Comparison of ENCODE assay signal across 8 cellular contexts in genomic region chr10:77251297-77252013, GRCh38.
DNase-seq lines count a peak whose midpoint lies in the region; ATAC-seq and TF ChIP-seq lines count a peak whose summit lies in the region.

No MANE protein-coding gene starts in this region.

- DNase-seq in AG08396 (ENCODE audit: low spot score) = peak; percentile 63
- DNase-seq in PC-3 = peak; percentile 92
- DNase-seq in fibroblast of lung (ENCODE audit: low read depth in 2 of 2) = peak; percentile 33 to 64
- peak; percentile 33 for DNase-seq in stimulated activated naive CD8-positive, alpha-beta T cell treated with anti-CD3 and anti-CD28 coated beads, Interleukin-15, Interleukin-2, amounts not matched to agents 100 U/mL and 50 U/mL, for 24 hours
- DNase-seq in suprapubic skin (ENCODE audit: low spot score in 2 of 2) = no peak
- DNase-seq in middle frontal gyrus (ENCODE audit: extremely low spot score, low spot score) = no peak

- intact Hi-C loops in PC-3 (cut with micrococcal nuclease) = loop anchor here (1.0 to 5.0 kb wide), 5 partner anchors 77 to 461 kb away; no protein-coding TSS in a partner anchor

- peak; percentile 72 for ATAC-seq in PC-3
- no peak for ATAC-seq in stimulated activated naive CD8-positive, alpha-beta T cell treated with anti-CD3 and anti-CD28 coated beads, Interleukin-15, Interleukin-2, amounts not matched to agents 100 U/mL and 50 U/mL, for 24 hours
- no peak for ATAC-seq in activated T-helper 17 cell treated with anti-CD3 and anti-CD28 coated beads, Interleukin-2, amount 50 U/mL, for 72 hours (replicated peaks)

- H3K9me2 ChIP-seq in PC-3 (replicated peaks; ENCODE audit: low read length) = no peaks in the 10 kb centered on the region

- TF ChIP-seq EP300 in suprapubic skin (IDR thresholded peaks at IDR 0.05) = no peak

- H3K27ac Mint-ChIP-seq in activated T-helper 17 cell treated with anti-CD3 and anti-CD28 coated beads, Interleukin-2, amount 50 U/mL, for 72 hours = no peak overlapping the region

- H3K4me3 Mint-ChIP-seq in activated T-helper 17 cell treated with anti-CD3 and anti-CD28 coated beads, Interleukin-2, amount 50 U/mL, for 72 hours = no peak overlapping the region

- no peaks in the 10 kb centered on the region for H3K4me1 Mint-ChIP-seq in activated T-helper 17 cell treated with anti-CD3 and anti-CD28 coated beads, Interleukin-2, amount 50 U/mL, for 72 hours

- H3K4me1 ChIP-seq in PC-3 (ENCODE audit: insufficient read depth, low read length) (peaks cover 20% of the 10 kb centered on the region), fibroblast of lung (ENCODE audit: control insufficient read depth, extremely low read depth, insufficient read depth, low read length) (peaks cover under 1% of the 10 kb centered on the region), suprapubic skin (peaks cover 5% of the 10 kb centered on the region)

- no TSS peak for BruUV-seq in PC-3 (replicated peaks; lab: Mats Ljungman, UMichigan)

- H3F3A ChIP-seq in PC-3 (ENCODE audit: low read length, unreplicated experiment) = no peaks in the 10 kb centered on the region

- H3K9me3 ChIP-seq in PC-3 (ENCODE audit: low read length) (no peaks in the 10 kb centered on the region), fibroblast of lung (ENCODE audit: control insufficient read depth, insufficient read depth, low read depth, low read length) (no peaks in the 10 kb centered on the region), suprapubic skin (no peaks in the 10 kb centered on the region)

- no peak for TF ChIP-seq POLR2A in suprapubic skin (IDR thresholded peaks at IDR 0.05)

- no peaks in the 10 kb centered on the region for H4K20me1 ChIP-seq in PC-3 (ENCODE audit: low read length)
- H4K20me1 ChIP-seq in fibroblast of lung (ENCODE audit: control insufficient read depth, extremely low read depth, insufficient read depth, low read length) = no peaks in the 10 kb centered on the region

- TF ChIP-seq CTCF in GM12874 (IDR thresholded peaks at IDR 0.05; ENCODE audit: insufficient read depth, low read depth, low read length) (peak; percentile 39), PC-3 (conservative IDR thresholded peaks at IDR 0.05; ENCODE audit: low read depth, low read length) (peak; percentile 100), fibroblast of lung (conservative IDR thresholded peaks at IDR 0.05 in 1 of 2, IDR thresholded peaks at IDR 0.05 in 1 of 2; ENCODE audit: low read depth in 1 of 2, low read length in 2 of 2) (peak; percentile 53 to 71), suprapubic skin (IDR thresholded peaks at IDR 0.05) (no peak)

- no peaks in the 10 kb centered on the region for H3K9me3 Mint-ChIP-seq in activated T-helper 17 cell treated with anti-CD3 and anti-CD28 coated beads, Interleukin-2, amount 50 U/mL, for 72 hours

- H3K4me3 ChIP-seq in PC-3 (ENCODE audit: low read length) (no peak overlapping the region), fibroblast of lung (replicated peaks in 1 of 4; ENCODE audit: control extremely low read depth in 1 of 4, insufficient read depth in 1 of 4, low read depth in 3 of 4, low read length in 4 of 4) (no peak overlapping the region), suprapubic skin (no peak overlapping the region)

- H3K9ac ChIP-seq in PC-3 (ENCODE audit: low read length) (no peak overlapping the region), fibroblast of lung (ENCODE audit: insufficient read depth, low read length) (no peak overlapping the region)

- H3K4me2 ChIP-seq in PC-3 (ENCODE audit: low read length) (no peak overlapping the region), fibroblast of lung (ENCODE audit: extremely low read depth, insufficient read depth, low read length) (no peak overlapping the region)

- H3K27me3 Mint-ChIP-seq in activated T-helper 17 cell treated with anti-CD3 and anti-CD28 coated beads, Interleukin-2, amount 50 U/mL, for 72 hours = no peaks in the 10 kb centered on the region

- H3K36me3 ChIP-seq in PC-3 (ENCODE audit: low read depth, low read length) = no peaks in the 10 kb centered on the region; the same call in 1 of the 2 replicates
- H3K36me3 ChIP-seq in fibroblast of lung (ENCODE audit: control insufficient read depth, insufficient read depth, low read length) = no peaks in the 10 kb centered on the region
- no peaks in the 10 kb centered on the region for H3K36me3 ChIP-seq in suprapubic skin

- POLR2A ChIA-PET in PC-3 (lab: Charles Lee; ENCODE audit: unreplicated experiment) = interaction anchor here (0.7 kb wide), 1 partner anchor 86 kb away, joined by 3 read pairs; no protein-coding TSS in a partner anchor

- CTCF ChIA-PET in PC-3 (lab: Charles Lee) = interaction anchor here (0.5 to 2.7 kb wide), 7 partner anchors 78 to 402 kb away, joined by 3 to 20 read pairs (median 5); no protein-coding TSS in a partner anchor

- H3K36me3 Mint-ChIP-seq in activated T-helper 17 cell treated with anti-CD3 and anti-CD28 coated beads, Interleukin-2, amount 50 U/mL, for 72 hours (ENCODE audit: low read depth) = no peaks in the 10 kb centered on the region

- H3K27ac ChIP-seq in PC-3 (ENCODE audit: low read length) (no peak overlapping the region), fibroblast of lung (ENCODE audit: insufficient read depth, low read length) (no peak overlapping the region), suprapubic skin (no peak overlapping the region)

- H3K27me3 ChIP-seq in PC-3 (ENCODE audit: low read length) (no peaks in the 10 kb centered on the region), fibroblast of lung (ENCODE audit: control insufficient read depth, insufficient read depth, low read length) (no peaks in the 10 kb centered on the region), suprapubic skin (no peaks in the 10 kb centered on the region)

- 73% methylated on average over 6 of the region's 6 CpGs for WGBS in suprapubic skin

- no peaks in the 10 kb centered on the region for H3K79me2 ChIP-seq in PC-3 (ENCODE audit: low read length)
- H3K79me2 ChIP-seq in fibroblast of lung (ENCODE audit: control insufficient read depth, insufficient read depth, low read length) = no peaks in the 10 kb centered on the region

- H2AFZ ChIP-seq in PC-3 (ENCODE audit: low read length) (no peak overlapping the region), fibroblast of lung (ENCODE audit: low read length) (no peak overlapping the region)

Comparison
In these comparisons a context has a peak if more than half of its experiments do, and no peak if none do; other contexts are left out.
1. DNase-seq: peak in AG08396 (single experiment), PC-3 (single experiment), fibroblast of lung (2 of 2) and stimulated activated naive CD8-positive, alpha-beta T cell treated with anti-CD3 and anti-CD28 coated beads, Interleukin-15, Interleukin-2, amounts not matched to agents 100 U/mL and 50 U/mL, for 24 hours (single experiment); none in suprapubic skin (0 of 2) and middle frontal gyrus (single experiment).
2. CTCF ChIP-seq: peak in GM12874 (single experiment), PC-3 (single experiment) and fibroblast of lung (2 of 2); none in suprapubic skin (0 of 2).